18 cellular contexts compared by ENCODE assay signal in the genomic region with DNA sequence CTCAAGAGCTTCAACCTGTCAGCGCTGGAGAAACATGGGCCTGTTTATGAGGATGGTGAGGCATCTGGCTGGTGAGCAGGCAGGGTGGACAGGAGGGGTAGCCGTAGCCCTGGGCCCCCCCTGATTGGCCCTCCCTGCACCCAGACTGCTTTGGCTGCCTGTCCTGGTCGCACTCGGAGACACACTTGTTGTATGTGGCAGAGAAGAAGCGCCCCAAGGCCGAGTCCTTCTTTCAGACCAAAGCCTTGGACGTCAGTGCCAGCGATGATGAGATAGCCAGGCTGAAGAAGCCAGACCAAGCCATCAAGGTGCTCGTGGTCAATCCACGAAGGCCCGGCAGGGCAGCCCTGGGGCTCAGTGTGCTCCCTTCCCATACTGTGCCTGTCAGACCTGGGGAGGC. TPM values are rescaled to one million over a fixed set of nuclear protein-coding genes. Genes with fewer than 3 reads are reported as not detected.
DNase-seq lines count a peak whose midpoint lies in the region; ATAC-seq and TF ChIP-seq lines count a peak whose summit lies in the region.
"Had no signal": no experiment of that assay in that cellular context is flagged by ENCODE, and none has a peak within 500 bp of the region (broad histone marks: within the 10 kb centered on the region; RNA-seq: fewer than 3 reads in every experiment).

No MANE protein-coding gene starts in this region.

- H3K9me3 ChIP-seq in A673 (ENCODE audit: low read depth, low read length, poor library complexity, severe bottlenecking) = no peaks in the 10 kb centered on the region
- H3K9me3 ChIP-seq in Caco-2 = no peaks in the 10 kb centered on the region
- no peaks in the 10 kb centered on the region for H3K9me3 ChIP-seq in aorta (ENCODE audit: control insufficient read depth, low read length)
- H3K9me3 ChIP-seq: pancreas, testis had no signal

- POLR2A ChIA-PET in A673 (lab: Charles Lee; ENCODE audit: low non-redundant PET) = no interaction called here
- POLR2A ChIA-PET in Caco-2 (lab: Charles Lee) = interaction anchor here (0.6 kb wide), 1 partner anchor 17 kb away, joined by 5 read pairs; no protein-coding TSS in a partner anchor

- peaks cover 2% of the 10 kb centered on the region for H3K36me3 ChIP-seq in A673 (ENCODE audit: insufficient read depth, low read length, poor library complexity, severe bottlenecking)
- peaks cover 6% of the 10 kb centered on the region for H3K36me3 ChIP-seq in Caco-2 (ENCODE audit: control insufficient read depth, insufficient read depth, low read length)
- peaks cover 0 to 6% of the 10 kb centered on the region in 2 donors for H3K36me3 ChIP-seq in aorta (ENCODE audit: control insufficient read depth in 1 of 2, insufficient read depth in 2 of 2, low read length in 1 of 2)

- BruUV-seq in A673 (replicated peaks; lab: Mats Ljungman, UMichigan) (TSS peak; percentile 43), Caco-2 (replicated peaks; lab: Mats Ljungman, UMichigan) (TSS peak; percentile 48)

- no peaks in the 10 kb centered on the region for H3K4me1 ChIP-seq in A673 (ENCODE audit: insufficient read depth, low read length, poor library complexity, severe bottlenecking)
- H3K4me1 ChIP-seq in Caco-2 = 0 out of 2 replicates have a peak, but pooled peaks cover 4% of the 10 kb centered on the region
- H3K4me1 ChIP-seq in aorta (ENCODE audit: control insufficient read depth in 1 of 2, insufficient read depth in 2 of 2, low read length in 2 of 2) = no peaks in the 10 kb centered on the region

- no peak for ATAC-seq in activated naive CD8-positive, alpha-beta T cell treated with anti-CD3 and anti-CD28 coated beads, Interleukin-2, amount 50 U/mL, for 24 hours
- ATAC-seq in GM18858 (IDR thresholded peaks at IDR 0.05; ENCODE audit: unreplicated experiment) (no peak), aorta (ENCODE audit: low FRiP score) (no peak), HG03139 (IDR thresholded peaks at IDR 0.05; ENCODE audit: unreplicated experiment) (no peak)
- ATAC-seq: activated naive CD4-positive, alpha-beta T cell treated with anti-CD3 and anti-CD28 coated beads, Interleukin-2, amount 50 U/mL, for 72 hours; left lobe of liver; pancreas had no signal

- peaks cover 7% of the 10 kb centered on the region for H3K4me1 Mint-ChIP-seq in Caco-2 (ENCODE audit: low read depth, unreplicated experiment)
- peaks cover 35% of the 10 kb centered on the region for H3K4me1 Mint-ChIP-seq in activated naive CD8-positive, alpha-beta T cell treated with anti-CD3 and anti-CD28 coated beads, Interleukin-2, amount 50 U/mL, for 24 hours

- no peaks in the 10 kb centered on the region for H3K27me3 ChIP-seq in A673 (replicated peaks; ENCODE audit: insufficient read depth, low read depth, low read length, poor library complexity)
- no peaks in the 10 kb centered on the region for H3K27me3 ChIP-seq in Caco-2 (replicated peaks; ENCODE audit: control insufficient read depth, insufficient read depth, low read length)
- no peaks in the 10 kb centered on the region for H3K27me3 ChIP-seq in aorta (ENCODE audit: control insufficient read depth in 1 of 2, insufficient read depth in 2 of 2, low read length in 1 of 2)
- H3K27me3 ChIP-seq: pancreas, testis had no signal

- WGBS in aorta, 2 donors = 90 to 96% methylated on average over 11 of the region's 11 CpGs

- H3K27ac ChIP-seq in A673 (ENCODE audit: low read depth, low read length, poor library complexity, severe bottlenecking) (no peak overlapping the region), aorta (ENCODE audit: low read depth in 1 of 2, low read length in 2 of 2) (no peak overlapping the region)
- H3K27ac ChIP-seq: pancreas, testis had no signal

- CTCF ChIA-PET in A673 (lab: Charles Lee) (no interaction called here), Caco-2 (lab: Charles Lee) (no interaction called here)

- H3K9me3 Mint-ChIP-seq in Caco-2 (ENCODE audit: unreplicated experiment) = no peaks in the 10 kb centered on the region
- H3K9me3 Mint-ChIP-seq in activated naive CD8-positive, alpha-beta T cell treated with anti-CD3 and anti-CD28 coated beads, Interleukin-2, amount 50 U/mL, for 24 hours = no peaks in the 10 kb centered on the region
- H3K9me3 Mint-ChIP-seq: activated B cell treated with CpG ODN at 0.5 μM for 24 hours; activated naive CD4-positive, alpha-beta T cell treated with anti-CD3 and anti-CD28 coated beads, Interleukin-2, amount 50 U/mL, for 72 hours had no signal

- no peak overlapping the region for H3K4me3 Mint-ChIP-seq in Caco-2 (ENCODE audit: unreplicated experiment)
- peak overlapping the region; percentile 91 for H3K4me3 Mint-ChIP-seq in activated naive CD8-positive, alpha-beta T cell treated with anti-CD3 and anti-CD28 coated beads, Interleukin-2, amount 50 U/mL, for 24 hours

- no peak overlapping the region for H3K4me3 ChIP-seq in A673 (ENCODE audit: low read depth, low read length, poor library complexity, severe bottlenecking)
- H3K4me3 ChIP-seq in Caco-2 (ENCODE audit: low read depth, low read length) = no peak overlapping the region
- no peak overlapping the region for H3K4me3 ChIP-seq in aorta (ENCODE audit: low read length in 2 of 2)
- H3K4me3 ChIP-seq: pancreas, testis had no signal

- no peak for DNase-seq in A673 (ENCODE audit: low spot score)
- DNase-seq in Caco-2 = no peak
- no peak for DNase-seq in activated naive CD8-positive, alpha-beta T cell treated with anti-CD3 and anti-CD28 coated beads, Interleukin-2, amount 50 U/mL, for 24 hours
- no peak for DNase-seq in aorta
- DNase-seq: activated B cell treated with CpG ODN at 0.5 μM for 24 hours; AML-193; central memory CD4-positive, alpha-beta T cell; DMS79; IMR-90; NCI-H1092 treated with DMSO at 0.1 percent for 48 hours; NCI-H82; stimulated activated CD4-positive, alpha-beta T cell treated with anti-CD3 and anti-CD28 coated beads, Interleukin-4, amount 100 ng/mL, for 24 hours; testis had no signal

- intact Hi-C loops in A673 (cut with micrococcal nuclease; ENCODE audit: unreplicated experiment) (no loop called here), Caco-2 (cut with micrococcal nuclease; ENCODE audit: unreplicated experiment) (no loop called here), aorta (cut with DNase I) (no loop called here)

- H3K27me3 Mint-ChIP-seq in Caco-2 (ENCODE audit: insufficient read depth, unreplicated experiment) = no peaks in the 10 kb centered on the region
- H3K27me3 Mint-ChIP-seq in activated naive CD8-positive, alpha-beta T cell treated with anti-CD3 and anti-CD28 coated beads, Interleukin-2, amount 50 U/mL, for 24 hours = no peaks in the 10 kb centered on the region
- H3K27me3 Mint-ChIP-seq: activated B cell treated with CpG ODN at 0.5 μM for 24 hours had no signal

- TF ChIP-seq CTCF in A673 (conservative IDR thresholded peaks at IDR 0.05; ENCODE audit: low read depth, low read length) (no peak), Caco-2 (IDR thresholded peaks at IDR 0.05; ENCODE audit: insufficient read depth in 1 of 2, low read depth in 1 of 2, low read length in 1 of 2, severe bottlenecking in 1 of 2, unreplicated experiment in 1 of 2) (no peak)

- peaks cover 46% of the 10 kb centered on the region for H3K36me3 Mint-ChIP-seq in Caco-2 (ENCODE audit: insufficient read depth, unreplicated experiment)
- peaks cover 28% of the 10 kb centered on the region for H3K36me3 Mint-ChIP-seq in activated naive CD8-positive, alpha-beta T cell treated with anti-CD3 and anti-CD28 coated beads, Interleukin-2, amount 50 U/mL, for 24 hours (ENCODE audit: low read depth)

- no peak overlapping the region for H3K27ac Mint-ChIP-seq in Caco-2 (ENCODE audit: unreplicated experiment)
- no peak overlapping the region for H3K27ac Mint-ChIP-seq in activated naive CD8-positive, alpha-beta T cell treated with anti-CD3 and anti-CD28 coated beads, Interleukin-2, amount 50 U/mL, for 24 hours
- H3K27ac Mint-ChIP-seq: activated B cell treated with CpG ODN at 0.5 μM for 24 hours had no signal

RNA-seq across cellular contexts. Expression of a gene that starts 1.8 kb away (rescaled TPM):
- total RNA-seq in A673 (2021) = 64.9 and 67.4 TPM in 2 replicates
- total RNA-seq in Caco-2 (2022) = 236 and 279 TPM in 2 replicates
- 10 to 100 TPM; 51.7 to 53.6 TPM for total RNA-seq in aorta
- polyA plus RNA-seq in aorta = 10 to 100 TPM; 30.3 to 47.2 TPM

RNA-seq across cellular contexts. Expression of a gene that starts 13.4 kb away (rescaled TPM):
- total RNA-seq in A673 (2021) (3.7 and 4.5 TPM in 2 replicates), Caco-2 (2022) (12.6 and 15.4 TPM in 2 replicates), aorta (10 to 100 TPM in 1 of 2 donors, 1 to 10 TPM in 1; 5.3 to 16.9 TPM)
- 10 to 100 TPM in 1 of 2 donors, 1 to 10 TPM in 1; 4.5 to 64.7 TPM for polyA plus RNA-seq in aorta

RNA-seq across cellular contexts. Expression of a gene that starts 13.4 kb away (rescaled TPM):
- total RNA-seq in A673 (2021) (31.0 and 31.5 TPM in 2 replicates), Caco-2 (2022) (45.2 and 50.3 TPM in 2 replicates), aorta (10 to 100 TPM; 34.7 to 38.1 TPM)
- polyA plus RNA-seq in aorta = 10 to 100 TPM; 12.5 to 29.8 TPM

RNA-seq across cellular contexts. Expression of a gene that starts 43.6 kb away (rescaled TPM):
- total RNA-seq in A673 (2021) = 0.28 TPM in 1 of 2 replicates, not detected in the other
- total RNA-seq in Caco-2 (2022) = not detected in 2 replicates
- total RNA-seq in aorta = not detected
- polyA plus RNA-seq in aorta = 1 to 10 TPM in 1 of 2 donors, not detected in 1; 1.1 TPM
- total RNA-seq: activated B cell treated with CpG ODN at 0.5 μM for 24 hours; activated naive CD4-positive, alpha-beta T cell treated with anti-CD3 and anti-CD28 coated beads, Interleukin-2, amount 50 U/mL, for 72 hours; IMR-90; left lobe of liver; pancreas had no signal

RNA-seq across cellular contexts. Expression of a gene that starts 47.8 kb away (rescaled TPM):
- total RNA-seq in A673 (2021) (15.2 and 16.6 TPM in 2 replicates), Caco-2 (2022) (26.2 and 26.5 TPM in 2 replicates), aorta (10 to 100 TPM; 29.2 to 39.6 TPM)
- polyA plus RNA-seq in aorta = 10 to 100 TPM; 13.4 to 24.6 TPM
